Comparison of ENCODE assay signal across 12 cellular contexts in the genomic region with DNA sequence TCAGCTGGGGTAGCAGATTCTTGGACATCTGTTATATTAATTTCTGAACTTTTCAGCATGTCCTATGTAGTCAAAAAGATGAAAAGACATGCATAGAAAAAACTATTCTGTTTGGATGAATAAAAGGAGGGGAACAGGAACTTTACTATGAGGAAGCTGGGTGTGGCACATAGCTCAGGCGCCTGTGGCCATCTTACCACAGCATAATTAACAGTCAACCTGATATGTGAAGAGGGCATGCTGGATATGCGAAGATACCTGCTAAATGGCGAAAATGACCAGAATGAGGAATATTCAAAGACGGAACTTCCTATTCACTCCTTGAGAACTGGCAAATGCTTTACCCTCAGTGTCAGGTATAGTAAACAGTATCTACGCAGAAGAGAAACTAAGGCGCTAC.
"Had no signal": no experiment of that assay in that cellular context is flagged by ENCODE, and none has a peak within 500 bp of the region (broad histone marks: within the 10 kb centered on the region; RNA-seq: fewer than 3 reads in every experiment).

No MANE protein-coding gene starts in this region.

- H3K4me3 Mint-ChIP-seq: activated naive CD4-positive, alpha-beta T cell treated with anti-CD3 and anti-CD28 coated beads, Interleukin-2, amount 50 U/mL, for 24 hours; central memory CD8-positive, alpha-beta T cell; nephron progenitor cell; T-cell had no signal

- H3K27ac Mint-ChIP-seq: activated naive CD4-positive, alpha-beta T cell treated with anti-CD3 and anti-CD28 coated beads, Interleukin-2, amount 50 U/mL, for 24 hours; nephron progenitor cell; T-cell had no signal

- DNase-seq: activated CD4-positive, alpha-beta T cell treated with anti-CD3 and anti-CD28 coated beads, Interleukin-2, amount 50 U/mL, for 1 hour; activated effector memory CD4-positive, alpha-beta T cell treated with Interleukin-2 at 50 U/mL for 16 hours; activated T-cell treated with anti-CD3 and anti-CD28 coated beads, Interleukin-2, amount 50 U/mL, for 1 hour; cortex of kidney; effector CD8-positive, alpha-beta T cell; hippocampal formation; nephron progenitor cell; stimulated activated CD4-positive, alpha-beta T cell treated with anti-CD3 and anti-CD28 coated beads, Interleukin-4, amount 100 ng/mL, for 4 hours; stomach; T-cell had no signal

- H3K27me3 Mint-ChIP-seq: activated naive CD4-positive, alpha-beta T cell treated with anti-CD3 and anti-CD28 coated beads, Interleukin-2, amount 50 U/mL, for 24 hours; central memory CD8-positive, alpha-beta T cell; T-cell had no signal

- H3K9me3 Mint-ChIP-seq: activated naive CD4-positive, alpha-beta T cell treated with anti-CD3 and anti-CD28 coated beads, Interleukin-2, amount 50 U/mL, for 24 hours; central memory CD8-positive, alpha-beta T cell; nephron progenitor cell; T-cell had no signal

- ATAC-seq: T-cell had no signal
